Comparison of ENCODE assay signal across 3 cellular contexts in the genomic region with DNA sequence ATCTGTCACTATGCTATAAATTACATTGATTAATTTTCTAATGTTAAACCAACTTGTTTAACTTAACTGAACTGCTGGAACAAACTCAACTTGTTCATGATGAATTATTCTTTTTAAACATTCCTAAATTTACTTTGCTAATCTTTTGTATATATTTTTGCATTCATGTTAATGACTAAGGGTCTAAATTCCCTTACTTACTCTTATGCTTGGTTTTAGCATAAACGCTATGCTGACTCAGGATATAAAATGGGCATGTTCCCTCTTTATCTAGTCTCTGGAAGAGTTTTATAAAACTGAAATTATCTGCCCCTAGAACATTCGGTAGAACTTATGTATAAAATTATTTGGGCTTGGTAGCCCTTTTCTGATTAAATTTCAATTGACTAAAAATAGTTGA.
A peak's percentile ranks its signal among the peaks of the same experiment; 100 is the strongest.
TF ChIP-seq lines count a peak whose summit lies in the region.

No MANE protein-coding gene starts in this region.

TF ChIP-seq in HepG2, 621 proteins besides CTCF, POLR2A, EP300 and RAD21:
- TF ChIP-seq MAFK (conservative IDR thresholded peaks at IDR 0.05 in 1 of 2, IDR thresholded peaks at IDR 0.05 in 1 of 2; ENCODE audit: low read length in 2 of 2) (peak; percentile 2 to 54; a peak in 2 of 4 replicates), SPEN (CRISPR knock-in tag; IDR thresholded peaks at IDR 0.05; ENCODE audit: low read depth) (no peak)

TF ChIP-seq in A549, 52 proteins besides CTCF, POLR2A, EP300 and RAD21:
- TF ChIP-seq MAFK (IDR thresholded peaks at IDR 0.05; ENCODE audit: partially characterized antibody) (peak; percentile 26), NPAS2 (CRISPR knock-in tag; IDR thresholded peaks at IDR 0.05; ENCODE audit: borderline replicate concordance) (no peak)

TF ChIP-seq in IMR-90, 13 proteins besides CTCF, POLR2A, EP300 and RAD21:
- TF ChIP-seq MAFK (IDR thresholded peaks at IDR 0.05; ENCODE audit: low read depth, low read length) (peak; percentile 93), RCOR1 (IDR thresholded peaks at IDR 0.05; ENCODE audit: insufficient replicate concordance, low read length) (no peak)
